ENCODE assay signal across 1 cellular context in the genomic region with DNA sequence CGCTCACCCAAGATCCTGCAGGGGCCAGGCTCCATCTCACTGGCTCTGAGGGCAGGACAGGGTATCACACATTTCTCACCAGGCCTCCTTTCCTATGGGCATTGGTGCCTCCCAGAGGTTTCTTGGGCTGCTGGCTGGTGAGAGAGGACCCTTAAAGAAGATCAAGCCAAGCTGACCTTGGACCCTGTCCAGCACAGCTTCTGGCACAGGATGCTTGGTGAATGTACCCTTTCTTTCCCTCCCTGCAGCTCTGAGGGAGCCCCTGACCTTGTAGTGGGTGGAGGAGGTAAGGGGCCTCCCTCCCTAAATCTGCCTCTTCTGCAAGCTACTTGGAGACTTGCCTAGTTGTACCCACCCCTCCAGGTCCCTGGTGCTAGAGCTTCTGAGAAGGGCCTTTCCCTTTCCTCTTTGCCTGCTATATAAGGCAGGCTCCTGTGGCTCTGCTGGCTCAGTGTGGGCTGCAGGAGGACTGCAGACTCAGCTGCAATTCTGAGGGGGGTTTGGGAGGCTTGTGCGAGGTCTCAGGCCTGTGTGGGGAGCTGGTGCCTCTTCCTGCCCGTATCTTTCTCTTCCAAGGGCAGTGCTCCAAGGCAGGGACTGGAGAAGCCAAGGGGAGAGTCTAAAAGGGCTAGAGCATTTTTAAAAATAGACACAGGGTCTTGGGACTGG.
TF ChIP-seq lines count a peak whose summit lies in the region.

No MANE protein-coding gene starts in this region.

TF ChIP-seq in GM12878, 131 proteins besides CTCF, POLR2A, EP300 and RAD21:
- peak in 1 of 2 experiments; percentile 63; a peak in 1 of 4 replicates for TF ChIP-seq SRF (IDR thresholded peaks at IDR 0.05; ENCODE audit: low read depth in 2 of 2, low read length in 2 of 2)
- no peak for TF ChIP-seq STAT1 (conservative IDR thresholded peaks at IDR 0.05)
